Comparison of ENCODE assay signal across 38 cellular contexts in the genomic region with DNA sequence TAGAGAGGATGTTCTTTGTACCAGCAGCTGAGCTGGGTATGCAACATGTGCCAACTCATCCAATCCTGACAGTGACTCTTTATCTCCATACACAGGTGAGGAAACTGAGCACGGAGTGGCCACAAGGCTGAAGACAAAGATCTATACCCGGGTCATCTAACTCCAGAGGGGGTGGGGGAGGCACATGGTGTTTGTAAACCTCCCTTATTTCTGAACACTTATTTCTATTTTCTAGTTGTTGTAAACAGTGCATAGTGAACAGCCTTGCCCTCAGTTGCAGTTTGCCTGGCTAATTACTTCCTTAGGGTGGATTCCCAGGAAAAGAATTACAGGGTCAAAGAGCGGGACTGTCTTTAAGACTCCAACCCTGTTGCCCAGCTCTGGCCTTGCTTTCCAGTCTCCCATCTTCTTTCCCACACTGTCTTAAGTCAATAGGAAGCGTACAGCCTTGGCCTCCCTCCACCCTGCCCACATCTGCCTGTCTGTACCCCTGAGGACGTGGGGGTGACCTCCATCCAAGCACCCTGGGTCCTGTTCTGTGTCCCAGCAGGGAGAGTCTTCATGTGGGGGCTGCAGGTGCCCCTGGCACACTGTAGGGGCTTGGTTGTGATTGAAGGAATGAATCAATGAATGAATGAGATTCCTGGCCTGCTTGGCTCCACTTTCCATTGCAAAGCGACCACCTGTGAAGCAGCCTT. TPM values are rescaled to one million over a fixed set of nuclear protein-coding genes. Genes with fewer than 3 reads are reported as not detected.
"Had no signal": no experiment of that assay in that cellular context is flagged by ENCODE, and none has a peak within 500 bp of the region (broad histone marks: within the 10 kb centered on the region; RNA-seq: fewer than 3 reads in every experiment).

No MANE protein-coding gene starts in this region.

- H3K4me3 Mint-ChIP-seq: activated CD4-positive, alpha-beta memory T cell treated with anti-CD3 and anti-CD28 coated beads, Interleukin-2, amount 10 ng/mL, durations not matched to agents 7 days and 5 days; activated CD8-positive, alpha-beta memory T cell treated with anti-CD3 and anti-CD28 coated beads, Interleukin-2, amount 10 ng/mL, durations not matched to agents 7 days and 5 days; activated naive CD8-positive, alpha-beta T cell treated with anti-CD3 and anti-CD28 coated beads for 36 hours had no signal

- H3K4me3 ChIP-seq: MG63 had no signal

- DNase-seq: activated CD4-positive, alpha-beta memory T cell treated with anti-CD3 and anti-CD28 coated beads, Interleukin-2, amount 10 ng/mL, durations not matched to agents 7 days and 5 days; activated CD4-positive, alpha-beta T cell treated with anti-CD3 and anti-CD28 coated beads for 1 hour; activated CD4-positive, alpha-beta T cell treated with anti-CD3 and anti-CD28 coated beads for 48 hours; activated CD4-positive, CD25-positive, alpha-beta regulatory T cell; activated CD8-positive, alpha-beta memory T cell treated with anti-CD3 and anti-CD28 coated beads for 24 hours; activated CD8-positive, alpha-beta memory T cell treated with anti-CD3 and anti-CD28 coated beads, Interleukin-2, amount 10 ng/mL, durations not matched to agents 7 days and 5 days; activated CD8-positive, alpha-beta memory T cell treated with anti-CD3 and anti-CD28 coated beads, Interleukin-2, amount 50 U/mL, for 48 hours; activated effector memory CD4-positive, alpha-beta T cell treated with Interleukin-2 at 50 U/mL for 16 hours; activated naive CD4-positive, alpha-beta T cell treated with anti-CD3 and anti-CD28 coated beads, Interleukin-2, amount 50 U/mL, for 16 hours; activated naive CD8-positive, alpha-beta T cell treated with anti-CD3 and anti-CD28 coated beads for 36 hours; activated T-cell treated with anti-CD3 and anti-CD28 coated beads, Interleukin-2, amount 50 U/mL, for 48 hours; amniotic stem cell; aorta; Kasumi-1; KG1; MG63; NCI-H1048; NCI-H1417; NCI-H146; NCI-H187; NCI-H2029 treated with DMSO at 0.1 percent for 48 hours; NCI-H2107; NCI-H2171; NCI-H510A; NCI-H526; NCI-H748 treated with DMSO at 0.1 percent for 48 hours; NK-92 treated with Interleukin-12 subunit alpha and Interleukin-12 subunit beta, amount 100 ng/mL, for 24 hours; PC-3; SIG-M5; SW 1271; T-helper 1 cell; T-helper 2 cell; T-helper 9 cell had no signal

- H3K36me3 Mint-ChIP-seq: activated CD8-positive, alpha-beta memory T cell treated with anti-CD3 and anti-CD28 coated beads, Interleukin-2, amount 10 ng/mL, durations not matched to agents 7 days and 5 days; activated naive CD8-positive, alpha-beta T cell treated with anti-CD3 and anti-CD28 coated beads for 36 hours had no signal

- H3K27ac Mint-ChIP-seq: activated CD4-positive, alpha-beta memory T cell treated with anti-CD3 and anti-CD28 coated beads, Interleukin-2, amount 10 ng/mL, durations not matched to agents 7 days and 5 days; activated CD8-positive, alpha-beta memory T cell treated with anti-CD3 and anti-CD28 coated beads, Interleukin-2, amount 10 ng/mL, durations not matched to agents 7 days and 5 days; activated naive CD8-positive, alpha-beta T cell treated with anti-CD3 and anti-CD28 coated beads for 36 hours had no signal

- H3K36me3 ChIP-seq: MG63 had no signal

- H3K4me1 Mint-ChIP-seq: activated naive CD8-positive, alpha-beta T cell treated with anti-CD3 and anti-CD28 coated beads for 36 hours had no signal

- H3K9me3 ChIP-seq: MG63 had no signal

- H3K9me3 Mint-ChIP-seq: activated CD4-positive, alpha-beta memory T cell treated with anti-CD3 and anti-CD28 coated beads, Interleukin-2, amount 10 ng/mL, durations not matched to agents 7 days and 5 days had no signal

- H3K27me3 ChIP-seq: MG63 had no signal

- H3K27ac ChIP-seq: RWPE1, VCaP had no signal

RNA-seq across cellular contexts. Expression of a gene that starts 13.2 kb away (rescaled TPM):
- total RNA-seq: activated CD4-positive, alpha-beta memory T cell treated with anti-CD3 and anti-CD28 coated beads, Interleukin-2, amount 10 ng/mL, durations not matched to agents 7 days and 5 days; activated CD8-positive, alpha-beta memory T cell treated with anti-CD3 and anti-CD28 coated beads, Interleukin-2, amount 10 ng/mL, durations not matched to agents 7 days and 5 days; activated naive CD8-positive, alpha-beta T cell treated with anti-CD3 and anti-CD28 coated beads for 36 hours; aorta had no signal

RNA-seq across cellular contexts. Expression of a gene that starts 55.6 kb away (rescaled TPM):
- total RNA-seq: activated CD4-positive, alpha-beta memory T cell treated with anti-CD3 and anti-CD28 coated beads, Interleukin-2, amount 10 ng/mL, durations not matched to agents 7 days and 5 days; activated CD8-positive, alpha-beta memory T cell treated with anti-CD3 and anti-CD28 coated beads, Interleukin-2, amount 10 ng/mL, durations not matched to agents 7 days and 5 days; activated naive CD8-positive, alpha-beta T cell treated with anti-CD3 and anti-CD28 coated beads for 36 hours; aorta; cardiac septum; PC-3; Right ventricle myocardium inferior; SK-MEL-5 had no signal
- polyA plus RNA-seq: aorta had no signal

RNA-seq across cellular contexts. Expression of a gene that starts 56.8 kb away (rescaled TPM):
- total RNA-seq: activated CD4-positive, alpha-beta memory T cell treated with anti-CD3 and anti-CD28 coated beads, Interleukin-2, amount 10 ng/mL, durations not matched to agents 7 days and 5 days had no signal
